2 cellular contexts compared by ENCODE assay signal in the genomic region with DNA sequence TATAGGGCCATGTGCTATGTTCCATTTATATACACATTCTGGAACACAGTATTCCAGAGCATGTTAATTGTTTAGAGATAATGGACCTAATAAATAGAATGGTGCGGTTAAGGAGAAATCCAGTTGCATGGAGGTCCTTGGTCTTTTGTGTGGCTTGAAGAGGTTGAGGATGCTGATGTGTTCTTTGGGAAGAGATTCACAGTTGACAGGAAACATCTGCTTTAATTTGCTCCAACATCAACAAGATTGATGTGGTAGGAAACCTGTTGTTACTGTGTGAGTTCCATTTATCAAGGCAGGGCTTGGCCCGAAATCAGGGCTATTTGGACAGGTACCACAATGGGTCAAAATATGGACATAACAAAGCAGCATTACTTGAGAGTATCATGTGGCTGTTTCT. TPM values are rescaled to one million over a fixed set of nuclear protein-coding genes. Genes with fewer than 3 reads are reported as not detected.
"Had no signal": no experiment of that assay in that cellular context is flagged by ENCODE, and none has a peak within 500 bp of the region (broad histone marks: within the 10 kb centered on the region; RNA-seq: fewer than 3 reads in every experiment).

No MANE protein-coding gene starts in this region.

RNA-seq across cellular contexts. Expression of a gene that starts 56.3 kb away (rescaled TPM):
- total RNA-seq: HepG2 had no signal
- polyA plus RNA-seq: HepG2, IgD-negative memory B cell had no signal
